1 cellular context compared by ENCODE assay signal in the genomic region with DNA sequence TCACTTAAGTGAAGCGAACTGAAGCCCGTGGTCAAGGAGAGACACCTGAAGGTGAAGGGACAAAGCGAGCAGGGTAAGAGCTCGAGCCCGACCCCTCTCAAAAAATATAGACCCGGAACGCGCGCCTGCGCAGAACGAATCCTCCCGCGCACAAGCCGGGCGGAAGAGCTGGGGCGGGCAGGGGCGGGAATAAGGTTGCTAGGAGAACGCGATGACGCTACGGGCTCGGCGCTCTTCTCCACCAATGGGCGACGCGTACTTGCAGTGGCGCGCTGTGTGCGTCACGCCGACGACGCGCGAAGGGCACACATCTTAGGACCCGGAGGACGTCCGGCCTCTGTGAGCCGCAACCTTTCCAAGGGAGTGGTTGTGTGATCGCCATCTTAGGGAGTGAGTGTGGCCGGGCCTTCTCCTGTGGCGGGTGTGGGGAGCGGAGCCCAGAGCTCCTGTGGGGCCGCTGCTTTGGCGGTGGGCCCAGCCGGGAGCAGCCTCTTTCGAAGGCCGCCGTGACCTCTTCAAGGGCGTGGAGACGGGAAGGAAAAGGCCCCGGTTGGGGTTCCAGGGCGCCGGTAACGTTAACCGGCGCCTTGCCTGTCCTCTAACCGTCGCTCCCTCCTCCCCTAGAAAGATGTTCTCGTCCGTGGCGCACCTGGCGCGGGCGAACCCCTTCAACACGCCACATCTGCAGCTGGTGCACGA.
TF ChIP-seq lines count a peak whose summit lies in the region.

Gene SLC25A3, plus strand, starts transcription at position 336 of the 699 bp plus-strand sequence. Its CDS starts 293 bp downstream, at position 629.

TF ChIP-seq in H1, 55 proteins besides CTCF, POLR2A, EP300 and RAD21:
- no peak for TF ChIP-seq CTBP2 (IDR thresholded peaks at IDR 0.05; ENCODE audit: borderline replicate concordance, insufficient read depth, insufficient read length, low read length)
- TF ChIP-seq CHD1 (IDR thresholded peaks at IDR 0.05; ENCODE audit: low read depth, low read length), result no peak
- peak; percentile 68 to 76; a peak in 1 of 4 replicates for TF ChIP-seq SIN3A (conservative IDR thresholded peaks at IDR 0.05 in 1 of 2, IDR thresholded peaks at IDR 0.05 in 1 of 2; ENCODE audit: low read depth in 1 of 2, low read length in 2 of 2)
- TF ChIP-seq E2F6 (IDR thresholded peaks at IDR 0.05), result no peak
- TF ChIP-seq, protein P1, sequence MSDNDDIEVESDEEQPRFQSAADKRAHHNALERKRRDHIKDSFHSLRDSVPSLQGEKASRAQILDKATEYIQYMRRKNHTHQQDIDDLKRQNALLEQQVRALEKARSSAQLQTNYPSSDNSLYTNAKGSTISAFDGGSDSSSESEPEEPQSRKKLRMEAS (IDR thresholded peaks at IDR 0.05), result peak; percentile 67; the same call in 1 of the 2 replicates
- TF ChIP-seq SP4 (IDR thresholded peaks at IDR 0.05; ENCODE audit: low read length), result peak; percentile 42; the same call in 1 of the 2 replicates
- peak; percentile 100 for TF ChIP-seq TAF1 (IDR thresholded peaks at IDR 0.05; ENCODE audit: low read depth, low read length)
- peak; percentile 45; the same call in 1 of the 2 replicates for TF ChIP-seq ATF3 (IDR thresholded peaks at IDR 0.05; ENCODE audit: insufficient read depth, low read depth, low read length)
- TF ChIP-seq, protein P2, sequence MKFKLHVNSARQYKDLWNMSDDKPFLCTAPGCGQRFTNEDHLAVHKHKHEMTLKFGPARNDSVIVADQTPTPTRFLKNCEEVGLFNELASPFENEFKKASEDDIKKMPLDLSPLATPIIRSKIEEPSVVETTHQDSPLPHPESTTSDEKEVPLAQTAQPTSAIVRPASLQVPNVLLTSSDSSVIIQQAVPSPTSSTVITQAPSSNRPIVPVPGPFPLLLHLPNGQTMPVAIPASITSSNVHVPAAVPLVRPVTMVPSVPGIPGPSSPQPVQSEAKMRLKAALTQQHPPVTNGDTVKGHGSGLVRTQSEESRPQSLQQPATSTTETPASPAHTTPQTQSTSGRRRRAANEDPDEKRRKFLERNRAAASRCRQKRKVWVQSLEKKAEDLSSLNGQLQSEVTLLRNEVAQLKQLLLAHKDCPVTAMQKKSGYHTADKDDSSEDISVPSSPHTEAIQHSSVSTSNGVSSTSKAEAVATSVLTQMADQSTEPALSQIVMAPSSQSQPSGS (IDR thresholded peaks at IDR 0.05; ENCODE audit: low read length), result no peak
- peak; percentile 96 for TF ChIP-seq PHF8 (conservative IDR thresholded peaks at IDR 0.05; ENCODE audit: low read depth, low read length)
- peak; percentile 53; the same call in 1 of the 2 replicates for TF ChIP-seq SP2 (IDR thresholded peaks at IDR 0.05; ENCODE audit: low read length)
- TF ChIP-seq KDM1A (IDR thresholded peaks at IDR 0.05; ENCODE audit: borderline replicate concordance, low read length), result no peak
- TF ChIP-seq NRF1 (IDR thresholded peaks at IDR 0.05; ENCODE audit: low read depth, low read length), result peak; percentile 68
- TF ChIP-seq TAF7 (optimal IDR thresholded peaks at IDR 0.05; ENCODE audit: borderline replicate concordance, low read depth, low read length), result peak; percentile 97
- TF ChIP-seq HDAC2 (IDR thresholded peaks at IDR 0.05; ENCODE audit: borderline replicate concordance in 1 of 2, low read depth in 2 of 2, low read length in 2 of 2), result peak in 1 of 2 experiments; percentile 47; a peak in 1 of 4 replicates
- peak; percentile 99 for TF ChIP-seq CREB1 (IDR thresholded peaks at IDR 0.05)
- TF ChIP-seq TBP (IDR thresholded peaks at IDR 0.05; ENCODE audit: low read depth, low read length), result peak; percentile 97
- TF ChIP-seq SP1 (IDR thresholded peaks at IDR 0.05; ENCODE audit: low read depth, low read length), result peak; percentile 92
- peak; percentile 55 for TF ChIP-seq CHD2 (IDR thresholded peaks at IDR 0.05; ENCODE audit: low read length)
- 0 out of 2 replicates have a peak, but pooled peaks have one; percentile 46 for TF ChIP-seq KDM5A (IDR thresholded peaks at IDR 0.05; ENCODE audit: low read length)
- no peak for TF ChIP-seq EZH2 (IDR thresholded peaks at IDR 0.05; ENCODE audit: low read depth, low read length, severe bottlenecking)
- peak; percentile 84; the same call in 1 of the 2 replicates for TF ChIP-seq GTF2F1 (IDR thresholded peaks at IDR 0.05; ENCODE audit: borderline replicate concordance, low read depth, low read length)
- TF ChIP-seq SAP30 (IDR thresholded peaks at IDR 0.05; ENCODE audit: insufficient read depth, insufficient replicate concordance, low read length), result peak; percentile 17
- TF ChIP-seq ASH2L (IDR thresholded peaks at IDR 0.05; ENCODE audit: low read length), result peak; percentile 91
- peak; percentile 77 for TF ChIP-seq KDM4A (IDR thresholded peaks at IDR 0.05; ENCODE audit: low read depth, low read length, severe bottlenecking)
- TF ChIP-seq FOSL1 (IDR thresholded peaks at IDR 0.05; ENCODE audit: insufficient read depth, low read depth, low read length), result peak; percentile 80
- TF ChIP-seq NANOG (IDR thresholded peaks at IDR 0.05; ENCODE audit: insufficient read depth, low read depth, low read length, poor library complexity, severe bottlenecking), result no peak
- TF ChIP-seq SRF (IDR thresholded peaks at IDR 0.05; ENCODE audit: low read depth, low read length), result peak; percentile 70
- TF ChIP-seq YY1 (IDR thresholded peaks at IDR 0.05; ENCODE audit: low read depth, low read length), result peak; percentile 89
- no peak for TF ChIP-seq BACH1 (IDR thresholded peaks at IDR 0.05; ENCODE audit: low read length)
- peak; percentile 100 for TF ChIP-seq POLR2AphosphoS5 (IDR thresholded peaks at IDR 0.05; ENCODE audit: low read depth, low read length)
